ENCODE assay signal across 15 cellular contexts in the genomic region with DNA sequence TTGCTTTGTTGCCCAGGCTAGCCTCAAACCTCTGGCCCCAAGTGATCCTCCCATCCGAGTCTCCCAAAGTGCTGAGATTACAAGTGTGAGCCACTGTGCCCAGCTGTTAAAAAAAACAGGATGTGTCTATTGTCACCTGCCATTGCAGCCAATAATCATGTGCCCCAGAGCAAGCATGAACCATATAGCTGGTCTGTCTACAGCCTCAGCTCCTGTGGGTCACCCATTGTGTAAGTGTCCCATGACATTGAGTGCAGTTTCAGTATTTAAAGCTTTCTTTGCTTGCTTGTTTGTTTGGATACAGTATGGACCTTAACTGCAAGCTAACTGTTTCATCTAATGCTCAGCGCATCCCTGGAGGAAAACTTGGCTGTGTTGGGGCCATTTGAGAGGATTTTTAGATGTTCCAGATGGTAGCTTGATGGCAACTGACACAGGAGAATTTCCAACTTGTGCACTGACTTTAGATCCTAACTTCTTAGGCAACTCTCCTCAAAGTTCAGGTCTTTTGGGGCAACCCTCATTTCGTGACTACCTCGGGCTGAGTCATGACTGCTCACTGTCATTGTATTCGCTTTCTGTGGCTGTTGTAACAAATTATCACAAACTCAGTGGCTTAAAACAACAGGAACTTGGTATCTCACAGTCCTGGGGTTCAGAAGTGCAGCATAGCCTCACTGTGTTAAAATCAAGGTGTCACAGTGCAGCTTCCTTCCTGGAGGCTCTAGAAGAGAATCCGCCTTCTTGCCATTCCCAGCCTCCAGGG. TPM values are rescaled to one million over a fixed set of nuclear protein-coding genes. Genes with fewer than 3 reads are reported as not detected.
DNase-seq lines count a peak whose midpoint lies in the region; ATAC-seq and TF ChIP-seq lines count a peak whose summit lies in the region.
"Had no signal": no experiment of that assay in that cellular context is flagged by ENCODE, and none has a peak within 500 bp of the region (broad histone marks: within the 10 kb centered on the region; RNA-seq: fewer than 3 reads in every experiment).

No MANE protein-coding gene starts in this region.

- peak overlapping the region in 5 of 8 donors; percentile 3 to 77 (median 66) for H3K27ac Mint-ChIP-seq in CD8-positive, alpha-beta memory T cell
- H3K27ac Mint-ChIP-seq in type B pancreatic cell: no peak overlapping the region
- H3K27ac Mint-ChIP-seq: activated T-cell treated with anti-CD3 and anti-CD28 coated beads, Interleukin-2, amount 50 U/mL, for 24 hours had no signal

- H3K79me1 ChIP-seq in IMR-90 (ENCODE audit: low read depth in 1 of 2, low read length in 2 of 2): no peaks in the 10 kb centered on the region

- no peak for TF ChIP-seq EP300 in transverse colon (IDR thresholded peaks at IDR 0.05; ENCODE audit: low read depth)

- H3K9me3 ChIP-seq in CD8-positive, alpha-beta memory T cell (ENCODE audit: low read length): no peaks in the 10 kb centered on the region
- H3K9me3 ChIP-seq in IMR-90 (ENCODE audit: control insufficient read depth, insufficient read depth, low read length) (peaks cover 6% of the 10 kb centered on the region), transverse colon (no peaks in the 10 kb centered on the region)
- H3K9me3 ChIP-seq: mucosa of descending colon had no signal

- H3K9me1 ChIP-seq in IMR-90 (ENCODE audit: insufficient read depth, low read length): peaks cover 5% of the 10 kb centered on the region

- no TSS peak for BruUV-seq in IMR-90 (replicated peaks; lab: Mats Ljungman, UMichigan)

- intact Hi-C loops in IMR-90 (cut with micrococcal nuclease) (no loop called here), transverse colon (cut with DNase I; ENCODE audit: low total_unique reads) (loop anchor here (1.0 kb wide), 1 partner anchor 28 kb away; no protein-coding TSS in a partner anchor)

- no peak overlapping the region for H2AFZ ChIP-seq in IMR-90 (replicated peaks; ENCODE audit: low read length, poor library complexity)

- no peaks in the 10 kb centered on the region for H3K9me3 Mint-ChIP-seq in CD8-positive, alpha-beta memory T cell
- H3K9me3 Mint-ChIP-seq in type B pancreatic cell: peaks cover 5% of the 10 kb centered on the region
- H3K9me3 Mint-ChIP-seq: activated T-cell treated with anti-CD3 and anti-CD28 coated beads, Interleukin-2, amount 50 U/mL, for 24 hours had no signal

- peaks cover 12 to 20% (median 15%) of the 10 kb centered on the region in 3 donors for H3K4me1 Mint-ChIP-seq in CD8-positive, alpha-beta memory T cell
- H3K4me1 Mint-ChIP-seq in type B pancreatic cell (ENCODE audit: unreplicated experiment): peaks cover 5% of the 10 kb centered on the region

- peak overlapping the region in 2 of 7 donors; percentile 4 to 8 for H3K4me3 Mint-ChIP-seq in CD8-positive, alpha-beta memory T cell
- H3K4me3 Mint-ChIP-seq in type B pancreatic cell: no peak overlapping the region
- H3K4me3 Mint-ChIP-seq: activated T-cell treated with anti-CD3 and anti-CD28 coated beads, Interleukin-2, amount 50 U/mL, for 24 hours had no signal

- peak overlapping the region; percentile 29 for H2BK5ac ChIP-seq in IMR-90 (ENCODE audit: low read depth, low read length, poor library complexity, severe bottlenecking)

- no peak overlapping the region for H2AK9ac ChIP-seq in IMR-90 (replicated peaks; ENCODE audit: low read depth, low read length, poor library complexity)

- no peaks in the 10 kb centered on the region for H3K4me1 ChIP-seq in CD8-positive, alpha-beta memory T cell (ENCODE audit: insufficient read depth, low read length)
- peaks cover 10% of the 10 kb centered on the region for H3K4me1 ChIP-seq in IMR-90 (ENCODE audit: control insufficient read depth, insufficient read depth, low read length)
- H3K4me1 ChIP-seq in transverse colon: peaks cover 0 to 15% (median 2%) of the 10 kb centered on the region in 4 donors

- H3K4ac ChIP-seq in IMR-90 (ENCODE audit: low read depth, low read length): peak overlapping the region; percentile 73

- WGBS in IMR-90 (ENCODE audit: extremely low coverage in 2 of 2, insufficient read length in 1 of 2), 2 experiments: 50% methylated on average over 3 of the region's 6 CpGs; no CpG with 5 or more reads in 1 of the 2 experiments
- 86% methylated on average over 6 of the region's 6 CpGs; no CpG with 5 or more reads in 1 of the 2 donors for WGBS in transverse colon (ENCODE audit: low coverage in 1 of 2), 2 donors

- H2BK120ac ChIP-seq in IMR-90 (ENCODE audit: low read depth, low read length): peak overlapping the region; percentile 75

- H2BK15ac ChIP-seq in IMR-90 (ENCODE audit: low read depth, low read length): peak overlapping the region; percentile 34; the same call in 2 of the 3 replicates

- in situ Hi-C loops in IMR-90 (cut with MboI; ENCODE audit: low sequenced_read_pairs): no loop called here
- in situ Hi-C loops in brain microvascular endothelial cell (cut with HindIII; ENCODE audit: low pct_ligation_motif_present, low sequenced_read_pairs): no loop called here
- in situ Hi-C loops in transverse colon (cut with MboI; ENCODE audit: low pct_ligation_motif_present in 1 of 4, low pct_unique_long_range_greater_than_20kb in 1 of 4, low sequenced_read_pairs in 3 of 4): no loop called here

- TF ChIP-seq RAD21 in IMR-90 (IDR thresholded peaks at IDR 0.05; ENCODE audit: low read length): no peak

- no peak overlapping the region for H3K9ac ChIP-seq in IMR-90 (ENCODE audit: low read depth, low read length)

- peak overlapping the region; percentile 48 for H3K14ac ChIP-seq in IMR-90 (replicated peaks; ENCODE audit: low read depth, low read length)

- peak overlapping the region; percentile 78 for H2BK20ac ChIP-seq in IMR-90 (ENCODE audit: low read depth, low read length)

- no peak overlapping the region for H3K56ac ChIP-seq in IMR-90 (ENCODE audit: extremely low read depth, insufficient read depth, low read length)

- H3K18ac ChIP-seq in IMR-90 (ENCODE audit: low read depth, low read length): peak overlapping the region; percentile 41; the same call in 1 of the 2 replicates

- no peaks in the 10 kb centered on the region for H4K20me1 ChIP-seq in IMR-90 (ENCODE audit: insufficient read depth, low read length)

- H3K27ac ChIP-seq in CD8-positive, alpha-beta memory T cell (ENCODE audit: low read depth, low read length): peak overlapping the region; percentile 25
- peak overlapping the region; percentile 18; the same call in 1 of the 2 replicates for H3K27ac ChIP-seq in IMR-90 (ENCODE audit: insufficient read depth, low read length)
- H3K27ac ChIP-seq in brain microvascular endothelial cell: peak overlapping the region; percentile 91
- no peak overlapping the region for H3K27ac ChIP-seq in transverse colon

- no peaks in the 10 kb centered on the region for H3K36me3 ChIP-seq in CD8-positive, alpha-beta memory T cell (ENCODE audit: insufficient read depth, low read length)
- no peaks in the 10 kb centered on the region for H3K36me3 ChIP-seq in IMR-90 (ENCODE audit: control insufficient read depth, insufficient read depth, low read length)
- no peaks in the 10 kb centered on the region for H3K36me3 ChIP-seq in brain microvascular endothelial cell (replicated peaks)
- H3K36me3 ChIP-seq in transverse colon: no peaks in the 10 kb centered on the region

- H4K5ac ChIP-seq in IMR-90 (ENCODE audit: low read depth, low read length): no peak overlapping the region

- TF ChIP-seq CTCF in IMR-90 (conservative IDR thresholded peaks at IDR 0.05; ENCODE audit: low read depth, low read length) (no peak), brain microvascular endothelial cell (IDR thresholded peaks at IDR 0.05; ENCODE audit: low read depth, low read length, missing control alignments) (no peak), type B pancreatic cell (conservative IDR thresholded peaks at IDR 0.05) (no peak), transverse colon (IDR thresholded peaks at IDR 0.05) (no peak)

- H3K36me3 Mint-ChIP-seq in CD8-positive, alpha-beta memory T cell: no peaks in the 10 kb centered on the region
- no peaks in the 10 kb centered on the region for H3K36me3 Mint-ChIP-seq in type B pancreatic cell

- peak overlapping the region; percentile 66; the same call in 1 of the 2 replicates for H4K91ac ChIP-seq in IMR-90 (ENCODE audit: insufficient read depth, low read depth, low read length)

- POLR2A ChIA-PET in CD8-positive, alpha-beta memory T cell (lab: Charles Lee): no interaction called here
- POLR2A ChIA-PET in IMR-90 (lab: Charles Lee; ENCODE audit: unreplicated experiment): no interaction called here

- H3K4me2 ChIP-seq in IMR-90 (ENCODE audit: low read depth, low read length): no peak overlapping the region

- peaks cover 3% of the 10 kb centered on the region in 2 donors for H3K27me3 Mint-ChIP-seq in CD8-positive, alpha-beta memory T cell
- no peaks in the 10 kb centered on the region for H3K27me3 Mint-ChIP-seq in type B pancreatic cell

- CTCF ChIA-PET in CD8-positive, alpha-beta memory T cell (lab: Charles Lee): interaction anchor here (1.0 kb wide), 1 partner anchor 9 kb away, joined by 3 read pairs; no protein-coding TSS in a partner anchor
- CTCF ChIA-PET in IMR-90 (lab: Yijun Ruan, JAX): no interaction called here

- H4K8ac ChIP-seq in IMR-90 (ENCODE audit: low read depth in 2 of 2, low read length in 2 of 2): peak overlapping the region; percentile 60 to 61

- no peak overlapping the region for H3K4me3 ChIP-seq in CD8-positive, alpha-beta memory T cell (ENCODE audit: low read length)
- no peak overlapping the region for H3K4me3 ChIP-seq in IMR-90 (ENCODE audit: insufficient read depth, low read depth, low read length)
- no peak overlapping the region for H3K4me3 ChIP-seq in brain microvascular endothelial cell (ENCODE audit: low read depth, low read length)
- H3K4me3 ChIP-seq in transverse colon: no peak overlapping the region
- H3K4me3 ChIP-seq: mucosa of descending colon had no signal

- peak overlapping the region; percentile 63 for H2AK5ac ChIP-seq in IMR-90 (ENCODE audit: low read depth, low read length)

- no peaks in the 10 kb centered on the region for H3K27me3 ChIP-seq in CD8-positive, alpha-beta memory T cell (ENCODE audit: insufficient read depth, low read length, poor library complexity, severe bottlenecking)
- H3K27me3 ChIP-seq in IMR-90 (ENCODE audit: control insufficient read depth, insufficient read depth, low read length) (no peaks in the 10 kb centered on the region), brain microvascular endothelial cell (replicated peaks) (no peaks in the 10 kb centered on the region), transverse colon (peaks cover 11% of the 10 kb centered on the region)

- TF ChIP-seq POLR2A in IMR-90 (IDR thresholded peaks at IDR 0.05; ENCODE audit: low read depth, low read length): no peak
- TF ChIP-seq POLR2A in transverse colon (IDR thresholded peaks at IDR 0.05): no peak

- DNase-seq in CD8-positive, alpha-beta memory T cell: peak in 1 of 5 donors; percentile 6
- DNase-seq in IMR-90 (peak; percentile 70), brain microvascular endothelial cell (peak; percentile 87), islet precursor cell (peak; percentile 31), type B pancreatic cell (ENCODE audit: extremely low spot score, unreplicated experiment) (no peak), NCI-H748 treated with DMSO at 0.1 percent for 48 hours (lab: John Stamatoyannopoulos, UW) (no peak), transverse colon (no peak)
- DNase-seq: activated T-cell treated with anti-CD3 and anti-CD28 coated beads, Interleukin-2, amount 50 U/mL, for 24 hours; erythroblast; MM.1S; mucosa of descending colon; NCI-H446; retina; substantia nigra had no signal

- H3K23ac ChIP-seq in IMR-90 (ENCODE audit: low read depth, low read length): no peak overlapping the region

- dilution Hi-C loops in IMR-90 (cut with HindIII; ENCODE audit: low sequenced_read_pairs, unreplicated experiment): no loop called here

- ATAC-seq in IMR-90 (ENCODE audit: low read depth): peak; percentile 45
- ATAC-seq in GM18511 (IDR thresholded peaks at IDR 0.05; ENCODE audit: unreplicated experiment): no peak
- ATAC-seq: mucosa of descending colon had no signal

RNA-seq across cellular contexts. Expression of a gene that starts 30.3 kb away (rescaled TPM):
- total RNA-seq in CD8-positive, alpha-beta memory T cell: under 1 TPM; 0.88 to 0.95 TPM
- polyA plus RNA-seq in CD8-positive, alpha-beta memory T cell: 1.2 TPM
- 5.2 and 5.8 TPM in 2 replicates for total RNA-seq in IMR-90 (2012; rRNA removed)
- polyA plus RNA-seq in IMR-90 (2012; rRNA removed): 5.5 and 6.1 TPM in 2 replicates
- 2.7 and 7.4 TPM in 2 replicates for polyA plus RNA-seq in IMR-90 (2012; cell fraction: cytosol; rRNA removed)
- polyA plus RNA-seq in IMR-90 (2012; cell fraction: nucleus; rRNA removed; ENCODE audit: low replicate concordance): 2.3 and 3.4 TPM in 2 replicates
- total RNA-seq in type B pancreatic cell (ENCODE audit: low replicate concordance): 2.0 and 4.0 TPM in 2 replicates
- 10 to 100 TPM; 41.4 to 68.9 (median 52.0) TPM for total RNA-seq in transverse colon

Comparison
In these comparisons a context has a peak if more than half of its experiments do, and no peak if none do; other contexts are left out.
1. DNase-seq: peak in IMR-90 (single experiment), brain microvascular endothelial cell (single experiment) and islet precursor cell (single experiment); none in type B pancreatic cell (single experiment), NCI-H748 treated with DMSO at 0.1 percent for 48 hours (single experiment) and transverse colon (single experiment).
2. H3K27ac ChIP-seq: peak in CD8-positive, alpha-beta memory T cell (single experiment), IMR-90 (single experiment) and brain microvascular endothelial cell (single experiment); none in transverse colon (0 of 4).